Comparison of ENCODE assay signal across 9 cellular contexts in genomic region chr2:112181571-112182290, GRCh38. TPM values are rescaled to one million over a fixed set of nuclear protein-coding genes. Genes with fewer than 3 reads are reported as not detected.
DNase-seq lines count a peak whose midpoint lies in the region; ATAC-seq and TF ChIP-seq lines count a peak whose summit lies in the region.
"Had no signal": no experiment of that assay in that cellular context is flagged by ENCODE, and none has a peak within 500 bp of the region (broad histone marks: within the 10 kb centered on the region; RNA-seq: fewer than 3 reads in every experiment).

No MANE protein-coding gene starts in this region.

- H3K9me2 ChIP-seq in SK-N-SH, result no peaks in the 10 kb centered on the region

- POLR2A ChIA-PET in SK-N-SH (lab: Yijun Ruan, JAX), result no interaction called here

- DNase-seq in activated gamma-delta T cell treated with Interleukin-2 at 50 U/mL for 16 hours (peak; percentile 35), activated gamma-delta T cell (lab: John Stamatoyannopoulos, UW) (no peak), activated T-cell treated with anti-CD3 and anti-CD28 coated beads for 48 hours (ENCODE audit: low read depth) (peak; percentile 63), left colon (peak in 1 of 2 donors; percentile 28), suprapubic skin (ENCODE audit: low spot score in 2 of 2) (no peak), SK-N-SH (no peak), AG20443 (ENCODE audit: low spot score) (no peak)
- DNase-seq: NCI-H446 had no signal

- ATAC-seq in left colon (peak; percentile 74), GM21390 (IDR thresholded peaks at IDR 0.05; ENCODE audit: unreplicated experiment) (no peak)

- TF ChIP-seq EP300 in suprapubic skin (IDR thresholded peaks at IDR 0.05) (no peak), SK-N-SH (IDR thresholded peaks at IDR 0.05; ENCODE audit: borderline replicate concordance in 1 of 2, low read depth in 1 of 2, low read length in 1 of 2) (no peak)

- TF ChIP-seq CTCF in suprapubic skin (IDR thresholded peaks at IDR 0.05) (no peak), SK-N-SH (IDR thresholded peaks at IDR 0.05) (no peak)

- no peak overlapping the region for H3K9ac ChIP-seq in SK-N-SH

- CTCF ChIA-PET in SK-N-SH (lab: Yijun Ruan, JAX), result interaction anchor here (0.7 to 1.0 kb wide), 2 partner anchors 60 to 303 kb away, joined by 3 read pairs; no protein-coding TSS in a partner anchor

- no peaks in the 10 kb centered on the region for H3K79me2 ChIP-seq in SK-N-SH (ENCODE audit: insufficient read depth)

- peaks cover 5% of the 10 kb centered on the region for H3K4me1 ChIP-seq in suprapubic skin
- no peaks in the 10 kb centered on the region for H3K4me1 ChIP-seq in SK-N-SH (ENCODE audit: control insufficient read depth in 1 of 2, insufficient read depth in 2 of 2, low read depth in 1 of 2, low read length in 1 of 2)

- H2AFZ ChIP-seq in SK-N-SH (ENCODE audit: low read depth), result no peak overlapping the region

- no peak for TF ChIP-seq RAD21 in SK-N-SH (IDR thresholded peaks at IDR 0.05; ENCODE audit: low read length)

- H4K20me1 ChIP-seq in SK-N-SH (ENCODE audit: insufficient read depth), result no peaks in the 10 kb centered on the region

- peaks cover 22% of the 10 kb centered on the region for H3K27me3 ChIP-seq in suprapubic skin
- no peaks in the 10 kb centered on the region for H3K27me3 ChIP-seq in SK-N-SH (ENCODE audit: insufficient read depth)

- peak overlapping the region; percentile 7 for H3K4me3 ChIP-seq in suprapubic skin
- no peak overlapping the region for H3K4me3 ChIP-seq in SK-N-SH (ENCODE audit: low read depth in 2 of 2, low read length in 1 of 2)

- no peaks in the 10 kb centered on the region for H3K9me3 ChIP-seq in suprapubic skin
- H3K9me3 ChIP-seq in SK-N-SH, result no peaks in the 10 kb centered on the region

- WGBS in suprapubic skin, result 46% methylated on average over 28 of the region's 54 CpGs
- WGBS in SK-N-SH (ENCODE audit: low lambda C conversion rate), result 92% methylated on average over 25 of the region's 54 CpGs

- H3K27ac ChIP-seq in suprapubic skin, result no peak overlapping the region
- H3K27ac ChIP-seq in SK-N-SH (ENCODE audit: low read depth in 2 of 2, low read length in 1 of 2), result no peak overlapping the region

- no peak overlapping the region for H3K4me2 ChIP-seq in SK-N-SH

- intact Hi-C loops in left colon (cut with DNase I, micrococcal nuclease), result no loop called here

- H3K36me3 ChIP-seq in suprapubic skin (no peaks in the 10 kb centered on the region), SK-N-SH (replicated peaks in 1 of 2; ENCODE audit: control insufficient read depth in 1 of 2, insufficient read depth in 2 of 2, low read length in 1 of 2) (no peaks in the 10 kb centered on the region)

- TF ChIP-seq POLR2A in suprapubic skin (IDR thresholded peaks at IDR 0.05), result no peak

- no peaks in the 10 kb centered on the region for H3F3A ChIP-seq in SK-N-SH (replicated peaks; ENCODE audit: insufficient read depth)

TF ChIP-seq in SK-N-SH, 30 proteins besides CTCF, POLR2A, EP300 and RAD21:
- TF ChIP-seq CHD2 (IDR thresholded peaks at IDR 0.05; ENCODE audit: low read length, partially characterized antibody) (no peak), POLR2AphosphoS5 (IDR thresholded peaks at IDR 0.05; ENCODE audit: low read depth, low read length) (no peak), FOXM1 (IDR thresholded peaks at IDR 0.05; ENCODE audit: low read depth) (no peak), EZH2phosphoT487 (IDR thresholded peaks at IDR 0.05; ENCODE audit: borderline replicate concordance, low read depth) (no peak), REST (IDR thresholded peaks at IDR 0.05; ENCODE audit: low read depth, low read length) (no peak), TEAD4 (IDR thresholded peaks at IDR 0.05; ENCODE audit: borderline replicate concordance, insufficient read depth) (no peak), RXRA (IDR thresholded peaks at IDR 0.05; ENCODE audit: borderline replicate concordance, low read depth) (no peak), JUND (IDR thresholded peaks at IDR 0.05) (no peak), GATA2 (CRISPR knock-in tag; IDR thresholded peaks at IDR 0.05) (no peak), USF1 (IDR thresholded peaks at IDR 0.05; ENCODE audit: borderline replicate concordance, low read depth) (no peak), TAF1 (IDR thresholded peaks at IDR 0.05; ENCODE audit: borderline replicate concordance, low read depth, low read length) (no peak), ELF1 (IDR thresholded peaks at IDR 0.05) (no peak), MXI1 (IDR thresholded peaks at IDR 0.05; ENCODE audit: low read depth, low read length) (no peak), YY1 (IDR thresholded peaks at IDR 0.05; ENCODE audit: low read depth) (no peak), USF2 (IDR thresholded peaks at IDR 0.05; ENCODE audit: borderline replicate concordance, low read depth, low read length) (no peak), IRF3 (IDR thresholded peaks at IDR 0.05; ENCODE audit: low read depth, low read length) (no peak), TCF12 (IDR thresholded peaks at IDR 0.05) (no peak)

RNA-seq across cellular contexts. Expression of gene FBLN7, which starts 43.5 kb away (rescaled TPM):
- 1 to 10 TPM in 1 of 2 donors, under 1 TPM in 1; 0.70 to 1.5 TPM for total RNA-seq in left colon
- 1 to 10 TPM; 2.5 to 5.8 (median 4.0) TPM for total RNA-seq in suprapubic skin
- 1.8 and 4.4 TPM in 2 replicates for polyA plus RNA-seq in SK-N-SH (2012; rRNA removed)
- 3.4 and 5.2 TPM in 2 replicates for polyA plus RNA-seq in SK-N-SH (2012; cell fraction: cytosol; rRNA removed)
- polyA plus RNA-seq in SK-N-SH (2012; cell fraction: nucleus; rRNA removed), result 4.5 and 6.6 TPM in 2 replicates

Comparison
In these comparisons a context has a peak if more than half of its experiments do, and no peak if none do; other contexts are left out.
1. DNase-seq: peak in activated gamma-delta T cell treated with Interleukin-2 at 50 U/mL for 16 hours (single experiment) and activated T-cell treated with anti-CD3 and anti-CD28 coated beads for 48 hours (single experiment); none in activated gamma-delta T cell (single experiment), suprapubic skin (0 of 2), SK-N-SH (single experiment) and AG20443 (single experiment).